21 cellular contexts compared by ENCODE assay signal in genomic region chr7:95547356-95547755, GRCh38. TPM values are rescaled to one million over a fixed set of nuclear protein-coding genes. Genes with fewer than 3 reads are reported as not detected.
A peak's percentile ranks its signal among the peaks of the same experiment; 100 is the strongest.
DNase-seq lines count a peak whose midpoint lies in the region; ATAC-seq and TF ChIP-seq lines count a peak whose summit lies in the region.
"Had no signal": no experiment of that assay in that cellular context is flagged by ENCODE, and none has a peak within 500 bp of the region (broad histone marks: within the 10 kb centered on the region; RNA-seq: fewer than 3 reads in every experiment).

No MANE protein-coding gene starts in this region.

- H3K27ac Mint-ChIP-seq in nephron = peak overlapping the region in 2 of 3 experiments; percentile 53 to 54
- H3K27ac Mint-ChIP-seq: B cell had no signal

- H3K27ac ChIP-seq in adipose tissue (ENCODE audit: low read depth, low read length) (peak overlapping the region; percentile 46), dorsolateral prefrontal cortex (peak overlapping the region in 55 of 59 donors; percentile 1 to 100 (median 93)), thyroid gland (peak overlapping the region; percentile 38 to 98 (median 82))

- no peaks in the 10 kb centered on the region for H3K27me3 Mint-ChIP-seq in nephron (ENCODE audit: low read depth)

- ATAC-seq in HG03432 (IDR thresholded peaks at IDR 0.05; ENCODE audit: unreplicated experiment) = no peak
- no peak for ATAC-seq in GM18907 (IDR thresholded peaks at IDR 0.05; ENCODE audit: unreplicated experiment)

- WGBS in adipose tissue, 3 donors = 61 to 73% (median 71%) methylated on average over 3 of the region's 3 CpGs
- WGBS in thyroid gland, 2 donors = 72 to 81% methylated on average over 3 of the region's 3 CpGs

- no peaks in the 10 kb centered on the region for H3K9me3 ChIP-seq in thyroid gland

- H3K4me1 Mint-ChIP-seq in nephron = peaks cover 41% of the 10 kb centered on the region

- TF ChIP-seq CTCF in dorsolateral prefrontal cortex (IDR thresholded peaks at IDR 0.05 in 54 of 56, conservative IDR thresholded peaks at IDR 0.05 in 2 of 56; ENCODE audit: low read depth in 1 of 56, partially characterized antibody in 56 of 56) = peak in 2 of 56 donors; percentile 3 to 10
- no peak for TF ChIP-seq CTCF in nephron (IDR thresholded peaks at IDR 0.05; ENCODE audit: unreplicated experiment in 3 of 3)
- TF ChIP-seq CTCF in thyroid gland (IDR thresholded peaks at IDR 0.05) = no peak

- H3K4me1 ChIP-seq in thyroid gland = peaks cover 54 to 68% of the 10 kb centered on the region in 2 donors

- intact Hi-C loops in dorsolateral prefrontal cortex (cut with DNase I) = loop anchor here in 1 of 2 donors (5.0 kb wide), 1 partner anchor 35 kb away; no protein-coding TSS in a partner anchor
- intact Hi-C loops in thyroid gland (cut with DNase I) = no loop called here

- no peaks in the 10 kb centered on the region for H3K9me3 Mint-ChIP-seq in nephron

- H3K4me3 ChIP-seq in dorsolateral prefrontal cortex (peak overlapping the region in 8 of 59 donors; percentile 0 to 67 (median 59)), thyroid gland (replicated peaks in 1 of 3) (no peak overlapping the region)

- TF ChIP-seq POLR2A in thyroid gland (IDR thresholded peaks at IDR 0.05) = no peak

- no peak for DNase-seq in dorsolateral prefrontal cortex
- DNase-seq in thyroid gland = no peak
- DNase-seq in HK-2 (ENCODE audit: unreplicated experiment) = no peak
- DNase-seq: activated CD4-positive, alpha-beta T cell treated with anti-CD3 and anti-CD28 coated beads for 48 hours; activated CD8-positive, alpha-beta memory T cell treated with anti-CD3 and anti-CD28 coated beads, Interleukin-2, amount 50 U/mL, for 4 hours; activated effector memory CD4-positive, alpha-beta T cell treated with anti-CD3 and anti-CD28 coated beads, Interleukin-2, amount 50 U/mL, for 16 hours; amniotic stem cell; cerebellar nuclear complex; GOT3; hippocampal formation; islet precursor cell; Karpas-422; NCI-H1092 treated with DMSO at 0.1 percent for 48 hours; NCI-H2081 treated with DMSO at 0.1 percent for 48 hours; NCI-H510A had no signal

- H3K36me3 ChIP-seq in thyroid gland = no peaks in the 10 kb centered on the region

- no peak overlapping the region for H3K4me3 Mint-ChIP-seq in nephron
- H3K4me3 Mint-ChIP-seq: B cell, neural crest cell had no signal

- no peaks in the 10 kb centered on the region for H3K36me3 Mint-ChIP-seq in nephron (ENCODE audit: low read depth)

- H3K27me3 ChIP-seq in dorsolateral prefrontal cortex = no peaks in the 10 kb centered on the region
- H3K27me3 ChIP-seq in thyroid gland = no peaks in the 10 kb centered on the region

RNA-seq across cellular contexts. Expression of gene PDK4, which starts 49.0 kb away (rescaled TPM):
- polyA plus RNA-seq in adipose tissue = 100 to 1,000 TPM; 106 to 387 (median 182) TPM
- total RNA-seq in dorsolateral prefrontal cortex (100 to 1,000 TPM in 29 of 120 experiments, 10 to 100 TPM in 91; 11.8 to 278 (median 65.1) TPM), thyroid gland (100 to 1,000 TPM in 3 of 4 donors, 10 to 100 TPM in 1; 37.9 to 453 (median 141) TPM)
